16 cellular contexts compared by ENCODE assay signal in genomic region chr4:82754546-82755165, GRCh38. TPM values are rescaled to one million over a fixed set of nuclear protein-coding genes. Genes with fewer than 3 reads are reported as not detected.
DNase-seq lines count a peak whose midpoint lies in the region; ATAC-seq and TF ChIP-seq lines count a peak whose summit lies in the region.
"Had no signal": no experiment of that assay in that cellular context is flagged by ENCODE, and none has a peak within 500 bp of the region (broad histone marks: within the 10 kb centered on the region; RNA-seq: fewer than 3 reads in every experiment).

No MANE protein-coding gene starts in this region.

- TF ChIP-seq EP300 in ovary (IDR thresholded peaks at IDR 0.05) = no peak

- no peaks in the 10 kb centered on the region for H3K9me3 ChIP-seq in left ventricle myocardium inferior (replicated peaks)
- no peaks in the 10 kb centered on the region for H3K9me3 ChIP-seq in ovary
- H3K9me3 ChIP-seq in left lung = no peaks in the 10 kb centered on the region
- H3K9me3 ChIP-seq: breast epithelium had no signal

- peak overlapping the region; percentile 50 for H3K27ac ChIP-seq in left ventricle myocardium inferior (replicated peaks)
- H3K27ac ChIP-seq in epithelial cell of prostate = peak overlapping the region; percentile 47
- H3K27ac ChIP-seq in ovary = peak overlapping the region; percentile 63 to 81
- H3K27ac ChIP-seq in left lung = no peak overlapping the region
- H3K27ac ChIP-seq: C4-2B had no signal

- H3K4me3 ChIP-seq in left ventricle myocardium inferior = no peak overlapping the region
- no peak overlapping the region for H3K4me3 ChIP-seq in ovary
- no peak overlapping the region for H3K4me3 ChIP-seq in left lung
- H3K4me3 ChIP-seq: breast epithelium, SK-N-MC had no signal

- H3K4me1 ChIP-seq in left ventricle myocardium inferior = peaks cover 21% of the 10 kb centered on the region
- peaks cover 29% of the 10 kb centered on the region for H3K4me1 ChIP-seq in ovary (ENCODE audit: insufficient read depth)
- no peaks in the 10 kb centered on the region for H3K4me1 ChIP-seq in left lung
- H3K4me1 ChIP-seq: breast epithelium had no signal

- DNase-seq in left ventricle myocardium inferior (no peak), Right ventricle myocardium inferior (ENCODE audit: missing footprints) (no peak), epithelial cell of prostate (ENCODE audit: low read depth, low spot score) (no peak), ovary (no peak), left lung (no peak), NK-92 (lab: John Stamatoyannopoulos, UW; ENCODE audit: unreplicated experiment) (no peak), DMS79 (lab: John Stamatoyannopoulos, UW) (no peak)
- DNase-seq: activated CD8-positive, alpha-beta memory T cell treated with anti-CD3 and anti-CD28 coated beads, Interleukin-2, amount 50 U/mL, for 4 hours; GF-D8; KG1; NCI-H1694 had no signal

- 27 to 32% (median 27%) methylated on average over 6 of the region's 6 CpGs for WGBS in ovary, 3 donors

- ATAC-seq in Right ventricle myocardium inferior = no peak
- ATAC-seq in HG02884 (IDR thresholded peaks at IDR 0.05; ENCODE audit: unreplicated experiment) = no peak
- ATAC-seq in left lung = no peak
- ATAC-seq: left lobe of liver had no signal

- H3K27me3 ChIP-seq in left ventricle myocardium inferior (ENCODE audit: low read depth) (peaks cover 16% of the 10 kb centered on the region), ovary (no peaks in the 10 kb centered on the region), left lung (peaks cover 0 to 5% of the 10 kb centered on the region in 2 donors)
- H3K27me3 ChIP-seq: breast epithelium had no signal

- no peak for TF ChIP-seq POLR2A in ovary (IDR thresholded peaks at IDR 0.05)

- intact Hi-C loops in left ventricle myocardium inferior (cut with micrococcal nuclease) = no loop called here
- intact Hi-C loops in Right ventricle myocardium inferior (cut with DNase I) = no loop called here
- intact Hi-C loops in ovary (cut with DNase I) = no loop called here
- intact Hi-C loops in left lung (cut with DNase I) = no loop called here

- TF ChIP-seq CTCF in left ventricle myocardium inferior (IDR thresholded peaks at IDR 0.05; ENCODE audit: borderline replicate concordance) = no peak
- no peak for TF ChIP-seq CTCF in ovary (IDR thresholded peaks at IDR 0.05)
- TF ChIP-seq CTCF in left lung (IDR thresholded peaks at IDR 0.05) = no peak

- H3K36me3 ChIP-seq in left ventricle myocardium inferior (no peaks in the 10 kb centered on the region), ovary (no peaks in the 10 kb centered on the region), left lung (no peaks in the 10 kb centered on the region)
- H3K36me3 ChIP-seq: breast epithelium had no signal

RNA-seq across cellular contexts. Expression of gene SCD5, which starts 43.9 kb away (rescaled TPM):
- total RNA-seq in left ventricle myocardium inferior (4.5 TPM), Right ventricle myocardium inferior (5.1 TPM), ovary (100 to 1,000 TPM in 5 of 7 donors, 10 to 100 TPM in 2; 96.3 to 203 (median 119) TPM), left lung (10 to 100 TPM; 12.5 to 30.0 TPM)
- polyA plus RNA-seq in ovary = 100 to 1,000 TPM in 1 of 2 donors, 10 to 100 TPM in 1; 99.3 to 174 TPM

Comparison
In these comparisons a context has a peak if more than half of its experiments do, and no peak if none do; other contexts are left out.
1. H3K27ac ChIP-seq: peak in left ventricle myocardium inferior (single experiment), epithelial cell of prostate (single experiment) and ovary (2 of 2); none in left lung (0 of 2).